In genomic region chr12:93062100-93062419, GRCh38 we compare ENCODE assay signal across 21 cellular contexts.
A peak's percentile ranks its signal among the peaks of the same experiment; 100 is the strongest.
DNase-seq lines count a peak whose midpoint lies in the region; ATAC-seq and TF ChIP-seq lines count a peak whose summit lies in the region.
"Had no signal": no experiment of that assay in that cellular context is flagged by ENCODE, and none has a peak within 500 bp of the region (broad histone marks: within the 10 kb centered on the region; RNA-seq: fewer than 3 reads in every experiment).

No MANE protein-coding gene starts in this region.

- TF ChIP-seq POLR2A in heart left ventricle (IDR thresholded peaks at IDR 0.05) (no peak), adrenal gland (IDR thresholded peaks at IDR 0.05) (no peak)

- no peaks in the 10 kb centered on the region for H3K9me3 ChIP-seq in heart left ventricle
- no peaks in the 10 kb centered on the region for H3K9me3 ChIP-seq in hepatocyte (ENCODE audit: low read depth)
- no peaks in the 10 kb centered on the region for H3K9me3 ChIP-seq in adrenal gland (replicated peaks in 1 of 3)
- H3K9me3 ChIP-seq: breast epithelium had no signal

- H3K79me2 ChIP-seq in hepatocyte, result no peaks in the 10 kb centered on the region

- H3K4me1 ChIP-seq in heart left ventricle, result peaks cover 0 to 40% (median 23%) of the 10 kb centered on the region in 12 donors
- peaks cover 9% of the 10 kb centered on the region for H3K4me1 ChIP-seq in hepatocyte (ENCODE audit: insufficient read depth)
- no peaks in the 10 kb centered on the region for H3K4me1 ChIP-seq in adrenal gland (replicated peaks in 1 of 2)
- H3K4me1 ChIP-seq: breast epithelium had no signal

- peak overlapping the region; percentile 58 for H3K4me2 ChIP-seq in hepatocyte
- H3K4me2 ChIP-seq: PC-9 had no signal

- no peaks in the 10 kb centered on the region for H3K9me2 ChIP-seq in hepatocyte (replicated peaks; ENCODE audit: insufficient read depth)

- no peak overlapping the region for H3K4me3 ChIP-seq in heart left ventricle
- no peak overlapping the region for H3K4me3 ChIP-seq in hepatocyte
- no peak overlapping the region for H3K4me3 ChIP-seq in adrenal gland
- H3K4me3 ChIP-seq: breast epithelium, PC-9 had no signal

- H3K27ac ChIP-seq in heart left ventricle (peak overlapping the region in 10 of 12 donors; percentile 62 to 94 (median 82)), hepatocyte (peak overlapping the region; percentile 71), adrenal gland (no peak overlapping the region)
- H3K27ac ChIP-seq: breast epithelium, PC-9 had no signal

- intact Hi-C loops in heart left ventricle (cut with DNase I) (loop anchor here in 4 of 10 donors (5.0 kb wide), 3 partner anchors 35 to 115 kb away; no protein-coding TSS in a partner anchor), left cardiac atrium (cut with DNase I) (no loop called here), sciatic nerve (cut with DNase I) (no loop called here), adrenal gland (cut with DNase I) (no loop called here)

- peak in 1 of 4 donors; percentile 1 for ATAC-seq in heart left ventricle
- ATAC-seq in left cardiac atrium, result no peak
- ATAC-seq in sciatic nerve, result peak; percentile 29
- no peak for ATAC-seq in HG03025 (IDR thresholded peaks at IDR 0.05; ENCODE audit: low FRiP score, unreplicated experiment)

- DNase-seq in heart left ventricle, result no peak
- no peak for DNase-seq in left cardiac atrium
- DNase-seq in NCI-H2171 treated with DMSO at 0.1 percent for 48 hours (lab: John Stamatoyannopoulos, UW), result peak; percentile 77
- no peak for DNase-seq in hepatocyte (ENCODE audit: low spot score)
- no peak for DNase-seq in sciatic nerve (ENCODE audit: low spot score)
- DNase-seq in activated CD4-positive, alpha-beta T cell treated with anti-CD3 and anti-CD28 coated beads, Interleukin-2, amount 50 U/mL, for 1 hour, result no peak
- DNase-seq in adrenal gland, result no peak
- DNase-seq: activated CD4-positive, alpha-beta T cell treated with anti-CD3 and anti-CD28 coated beads, Interleukin-2, amount 50 U/mL, for 4 hours; activated naive CD4-positive, alpha-beta T cell treated with anti-CD3 and anti-CD28 coated beads for 36 hours; CD8-positive, alpha-beta memory T cell; effector memory CD4-positive, alpha-beta T cell; foreskin fibroblast; GF-D8; naive B cell; NCI-H1048; NCI-H2081 treated with DMSO at 0.1 percent for 48 hours; PC-9; SHP77 treated with DMSO at 0.1 percent for 48 hours; T-helper 9 cell had no signal

- H3K27me3 ChIP-seq in heart left ventricle (no peaks in the 10 kb centered on the region), hepatocyte (no peaks in the 10 kb centered on the region), adrenal gland (no peaks in the 10 kb centered on the region)
- H3K27me3 ChIP-seq: breast epithelium had no signal

- H4K20me1 ChIP-seq in hepatocyte (ENCODE audit: insufficient read depth, poor library complexity, severe bottlenecking), result no peaks in the 10 kb centered on the region

- no peak for TF ChIP-seq CTCF in heart left ventricle (IDR thresholded peaks at IDR 0.05)
- TF ChIP-seq CTCF in hepatocyte (IDR thresholded peaks at IDR 0.05; ENCODE audit: poor library complexity), result no peak
- no peak for TF ChIP-seq CTCF in adrenal gland (IDR thresholded peaks at IDR 0.05)

- no peak overlapping the region for H2AFZ ChIP-seq in hepatocyte
- H2AFZ ChIP-seq: PC-9 had no signal

- WGBS in heart left ventricle, 4 donors, result 9 to 19% (median 16%) methylated on average over 6 of the region's 6 CpGs
- 67% methylated on average over 6 of the region's 6 CpGs for WGBS in hepatocyte (ENCODE audit: low lambda C conversion rate, missing lambda C conversion rate)
- WGBS in adrenal gland, 4 donors, result 68 to 87% (median 76%) methylated on average over 4 to 6 of the region's 6 CpGs

- H3K36me3 ChIP-seq in heart left ventricle (no peaks in the 10 kb centered on the region), hepatocyte (replicated peaks; ENCODE audit: insufficient read depth, low read depth) (no peaks in the 10 kb centered on the region), adrenal gland (replicated peaks in 1 of 2) (no peaks in the 10 kb centered on the region)
- H3K36me3 ChIP-seq: breast epithelium had no signal

Comparison
In these comparisons a context has a peak if more than half of its experiments do, and no peak if none do; other contexts are left out.
1. H3K27ac ChIP-seq: peak in heart left ventricle (10 of 12) and hepatocyte (single experiment); none in adrenal gland (0 of 5).